1 cellular context compared by ENCODE assay signal in genomic region chr16:23863511-23864422, GRCh38.
TF ChIP-seq lines count a peak whose summit lies in the region.

No MANE protein-coding gene starts in this region.

TF ChIP-seq in GM12878, 131 proteins besides CTCF, POLR2A, EP300 and RAD21 (continued from another document and continues in another):
- TF ChIP-seq E2F4 (IDR thresholded peaks at IDR 0.05; ENCODE audit: low read depth, low read length), result no peak
- TF ChIP-seq YBX1 (IDR thresholded peaks at IDR 0.05), result no peak
- peak; percentile 46; the same call in 1 of the 2 replicates for TF ChIP-seq PKNOX1 (IDR thresholded peaks at IDR 0.05)
- TF ChIP-seq HCFC1 (IDR thresholded peaks at IDR 0.05; ENCODE audit: low read length), result no peak
- TF ChIP-seq MEF2A (IDR thresholded peaks at IDR 0.05; ENCODE audit: insufficient read depth, low read depth, low read length), result peak; percentile 89
- TF ChIP-seq PAX8 (IDR thresholded peaks at IDR 0.05), result 0 out of 2 replicates have a peak, but pooled peaks have one; percentile 51
- TF ChIP-seq SUZ12 (IDR thresholded peaks at IDR 0.05; ENCODE audit: unreplicated experiment), result no peak
- TF ChIP-seq BRCA1 (IDR thresholded peaks at IDR 0.05; ENCODE audit: low read depth, low read length), result no peak
- TF ChIP-seq SIN3A (IDR thresholded peaks at IDR 0.05; ENCODE audit: low read depth, low read length), result no peak; the same call in 1 of the 2 replicates
- peak; percentile 91; the same call in 1 of the 2 replicates for TF ChIP-seq RCOR1 (conservative IDR thresholded peaks at IDR 0.05; ENCODE audit: low read depth, low read length)
- peak; percentile 94 for TF ChIP-seq ZNF687 (IDR thresholded peaks at IDR 0.05)
- TF ChIP-seq POLR2AphosphoS2 (IDR thresholded peaks at IDR 0.05; ENCODE audit: low read depth, low read length), result no peak
- TF ChIP-seq PRDM15 (CRISPR knock-in tag; IDR thresholded peaks at IDR 0.05), result no peak
- peak; percentile 46; the same call in 1 of the 2 replicates for TF ChIP-seq BCL11A (IDR thresholded peaks at IDR 0.05; ENCODE audit: low read depth, low read length)
- no peak for TF ChIP-seq LARP7 (IDR thresholded peaks at IDR 0.05)
- 0 out of 4 replicates have a peak, but pooled peaks of 1 of the 2 experiments have one; percentile 22 for TF ChIP-seq SRF (IDR thresholded peaks at IDR 0.05; ENCODE audit: low read depth in 2 of 2, low read length in 2 of 2)
- TF ChIP-seq CEBPZ (IDR thresholded peaks at IDR 0.05; ENCODE audit: low read depth, low read length), result no peak
- TF ChIP-seq MEF2B (IDR thresholded peaks at IDR 0.05; ENCODE audit: partially characterized antibody, poor library complexity, severe bottlenecking), result peak; percentile 92
- no peak for TF ChIP-seq JUND (IDR thresholded peaks at IDR 0.05; ENCODE audit: low read depth, low read length)
- no peak for TF ChIP-seq MYB (IDR thresholded peaks at IDR 0.05; ENCODE audit: borderline replicate concordance, low read depth, low read length)
- TF ChIP-seq SREBF2 (IDR thresholded peaks at IDR 0.05; ENCODE audit: low read length), result no peak
- no peak for TF ChIP-seq IRF5 (IDR thresholded peaks at IDR 0.05; ENCODE audit: borderline replicate concordance)
- no peak for TF ChIP-seq TARDBP (IDR thresholded peaks at IDR 0.05; ENCODE audit: borderline replicate concordance)
- TF ChIP-seq TCF3 (IDR thresholded peaks at IDR 0.05; ENCODE audit: borderline replicate concordance, insufficient read depth, low read depth, low read length), result no peak
- no peak for TF ChIP-seq ZNF622 (IDR thresholded peaks at IDR 0.05)
- TF ChIP-seq TCF7 (IDR thresholded peaks at IDR 0.05; ENCODE audit: borderline replicate concordance), result no peak
- peak; percentile 90 for TF ChIP-seq ZBTB40 (IDR thresholded peaks at IDR 0.05; ENCODE audit: borderline replicate concordance)
- TF ChIP-seq NKRF (conservative IDR thresholded peaks at IDR 0.05), result peak; percentile 60
- peak; percentile 88 for TF ChIP-seq CBFB (IDR thresholded peaks at IDR 0.05; ENCODE audit: low read depth)
- TF ChIP-seq EZH2 (IDR thresholded peaks at IDR 0.05; ENCODE audit: borderline replicate concordance, control insufficient read depth, low read depth, low read length), result no peak
- peak; percentile 96 for TF ChIP-seq RELB (IDR thresholded peaks at IDR 0.05; ENCODE audit: low read depth)
- no peak for TF ChIP-seq CBX3 (IDR thresholded peaks at IDR 0.05; ENCODE audit: borderline replicate concordance, low read depth)
- TF ChIP-seq EGR1 (IDR thresholded peaks at IDR 0.05; ENCODE audit: borderline replicate concordance in 1 of 2, low read depth in 2 of 2, low read length in 2 of 2), result no peak
